Comparison of ENCODE assay signal across 8 cellular contexts in the genomic region with DNA sequence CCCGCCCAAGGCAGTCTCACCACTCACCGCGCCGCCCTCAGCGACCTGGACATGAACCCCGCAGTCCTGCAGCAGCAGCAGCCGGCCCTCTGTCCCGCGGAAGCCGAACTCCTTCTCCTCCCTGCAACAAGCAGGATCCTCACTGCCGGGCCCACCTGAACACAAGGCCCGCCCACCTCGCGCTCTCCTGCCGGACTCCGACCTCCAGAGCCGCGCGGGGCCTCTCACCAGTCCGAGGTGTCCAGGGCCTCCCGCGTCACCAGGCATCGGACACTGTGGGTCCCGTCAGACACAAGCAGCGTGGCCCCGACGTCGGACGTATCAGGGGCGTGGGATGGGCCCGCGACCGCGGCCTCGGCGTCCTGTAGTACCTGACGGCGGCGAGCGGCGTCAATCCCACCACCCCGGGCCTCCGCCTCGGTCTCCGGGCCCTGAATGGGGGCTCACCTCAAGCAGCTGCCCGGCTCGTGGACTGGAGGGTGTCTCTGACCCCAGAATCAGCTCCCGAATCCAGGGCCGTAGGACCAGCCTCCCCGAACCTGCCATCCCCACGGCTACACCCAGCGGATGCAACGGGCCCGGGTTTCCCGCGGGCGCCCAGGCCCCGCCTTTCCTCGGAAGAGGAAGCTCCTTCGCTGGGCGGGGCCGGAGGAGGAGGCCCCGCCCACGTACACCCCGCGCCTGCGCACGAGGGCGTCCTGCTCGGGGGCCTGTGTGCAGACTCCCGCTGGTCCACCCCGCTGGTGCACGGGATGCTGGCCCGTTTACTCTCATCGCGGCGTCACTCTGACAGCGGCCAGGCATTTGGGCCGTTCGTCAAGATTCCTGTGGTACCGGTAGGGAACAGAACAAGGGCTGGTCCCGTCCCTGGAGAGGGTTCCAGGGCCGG. TPM values are rescaled to one million over a fixed set of nuclear protein-coding genes. Genes with fewer than 3 reads are reported as not detected.
DNase-seq lines count a peak whose midpoint lies in the region; ATAC-seq and TF ChIP-seq lines count a peak whose summit lies in the region.

ACD (minus strand) TSS at position 586 of the 889 bp plus-strand sequence; CDS start at position 546, 40 bp downstream.

- TF ChIP-seq CTCF in PC-3 (conservative IDR thresholded peaks at IDR 0.05; ENCODE audit: low read depth, low read length) (no peak), epithelial cell of proximal tubule (conservative IDR thresholded peaks at IDR 0.05; ENCODE audit: low read depth, low read length) (no peak)

- intact Hi-C loops in PC-3 (cut with micrococcal nuclease): loop anchor here (2.0 kb wide), 1 partner anchor 97 kb away; the partner anchor contains the start of gene CTCF

- peak within 1 kb of the TSS; percentile 100 for H3K4me2 ChIP-seq in PC-3 (ENCODE audit: low read length)

- H3K9ac ChIP-seq in HUES48 (ENCODE audit: low read depth, low read length) (peak within 1 kb of the TSS; percentile 44), PC-3 (ENCODE audit: low read length) (peak within 1 kb of the TSS; percentile 82), mucosa of stomach (ENCODE audit: low read length) (peak within 1 kb of the TSS; percentile 72)

- peaks cover 3% of the 10 kb centered on the region for H3F3A ChIP-seq in PC-3 (ENCODE audit: low read length, unreplicated experiment)

- ATAC-seq in GM21390 (IDR thresholded peaks at IDR 0.05; ENCODE audit: unreplicated experiment): peak; percentile 42
- peak; percentile 63 for ATAC-seq in PC-3

- H3K27me3 ChIP-seq in HUES48 (ENCODE audit: control insufficient read depth, insufficient read depth, low read length) (no peaks in the 10 kb centered on the region), PC-3 (ENCODE audit: low read length) (no peaks in the 10 kb centered on the region), mucosa of stomach (ENCODE audit: control insufficient read depth, insufficient read depth, low read length) (peaks cover 10% of the 10 kb centered on the region)

- no peaks in the 10 kb centered on the region for H3K27me3 Mint-ChIP-seq in activated T-cell treated with anti-CD3 and anti-CD28 coated beads, Interleukin-2, amount 50 U/mL, for 24 hours

- H3K4me3 ChIP-seq in HUES48 (ENCODE audit: low read depth, low read length) (peak within 1 kb of the TSS; percentile 88), PC-3 (ENCODE audit: low read length) (peak within 1 kb of the TSS; percentile 91), epithelial cell of proximal tubule (ENCODE audit: low read depth, low read length) (peak within 1 kb of the TSS; percentile 98), mucosa of stomach (ENCODE audit: low read length) (peak within 1 kb of the TSS; percentile 78)

- H3K4me1 ChIP-seq in HUES48 (ENCODE audit: control insufficient read depth, insufficient read depth, low read length) (0 out of 2 replicates have a peak, but pooled peaks cover 3% of the 10 kb centered on the region), PC-3 (ENCODE audit: insufficient read depth, low read length) (peaks cover 6% of the 10 kb centered on the region; the same call in 1 of the 2 replicates), mucosa of stomach (ENCODE audit: control insufficient read depth, insufficient read depth, low read length) (peaks cover 15% of the 10 kb centered on the region)

- no peaks in the 10 kb centered on the region for H3K9me3 Mint-ChIP-seq in activated T-cell treated with anti-CD3 and anti-CD28 coated beads, Interleukin-2, amount 50 U/mL, for 24 hours

- H3K27ac Mint-ChIP-seq in activated T-cell treated with anti-CD3 and anti-CD28 coated beads, Interleukin-2, amount 50 U/mL, for 24 hours: peak within 1 kb of the TSS; percentile 98

- H3K9me2 ChIP-seq in PC-3 (replicated peaks; ENCODE audit: low read length): no peaks in the 10 kb centered on the region

- CTCF ChIA-PET in PC-3 (lab: Charles Lee): interaction anchor here (0.6 to 1.5 kb wide), 3 partner anchors 96 to 139 kb away, joined by 3 to 4 read pairs (median 4); partner anchors contain the start of gene CTCF

- H3K79me2 ChIP-seq in PC-3 (ENCODE audit: low read length): peaks cover 11% of the 10 kb centered on the region

- no peaks in the 10 kb centered on the region for H3K9me3 ChIP-seq in HUES48 (ENCODE audit: control insufficient read depth, insufficient read depth, low read length)
- H3K9me3 ChIP-seq in PC-3 (ENCODE audit: low read length): no peaks in the 10 kb centered on the region
- H3K9me3 ChIP-seq in mucosa of stomach (ENCODE audit: control insufficient read depth, low read length): no peaks in the 10 kb centered on the region

- H3K4me1 Mint-ChIP-seq in activated T-cell treated with anti-CD3 and anti-CD28 coated beads, Interleukin-2, amount 50 U/mL, for 24 hours (ENCODE audit: low read depth): peaks cover 29% of the 10 kb centered on the region

- H3K36me3 ChIP-seq in HUES48 (ENCODE audit: control insufficient read depth, insufficient read depth, low read length) (peaks cover 22% of the 10 kb centered on the region), PC-3 (ENCODE audit: low read depth, low read length) (no peaks in the 10 kb centered on the region), mucosa of stomach (ENCODE audit: control insufficient read depth, insufficient read depth, low read length) (no peaks in the 10 kb centered on the region)

- H2AFZ ChIP-seq in PC-3 (ENCODE audit: low read length): peak within 1 kb of the TSS; percentile 100

- H4K20me1 ChIP-seq in PC-3 (ENCODE audit: low read length): no peaks in the 10 kb centered on the region

- TSS peak; percentile 46 for BruUV-seq in PC-3 (replicated peaks; lab: Mats Ljungman, UMichigan)

- peak within 1 kb of the TSS; percentile 89 for H3K27ac ChIP-seq in HUES48 (ENCODE audit: low read depth, low read length)
- peak within 1 kb of the TSS; percentile 70 for H3K27ac ChIP-seq in PC-3 (ENCODE audit: low read length)

- peak within 1 kb of the TSS; percentile 92 for H3K4me3 Mint-ChIP-seq in activated T-cell treated with anti-CD3 and anti-CD28 coated beads, Interleukin-2, amount 50 U/mL, for 24 hours

- POLR2A ChIA-PET in PC-3 (lab: Charles Lee; ENCODE audit: unreplicated experiment): interaction anchor here (0.6 to 1.0 kb wide), 4 partner anchors 98 to 370 kb away, joined by 3 to 19 read pairs (median 6); no protein-coding TSS in a partner anchor

- H3K36me3 Mint-ChIP-seq in activated T-cell treated with anti-CD3 and anti-CD28 coated beads, Interleukin-2, amount 50 U/mL, for 24 hours (ENCODE audit: low read depth): peaks cover 74% of the 10 kb centered on the region

- peak; percentile 57 for DNase-seq in DMS 273 treated with DMSO at 0.1 percent for 48 hours (lab: John Stamatoyannopoulos, UW)
- peak; percentile 92 for DNase-seq in PC-3
- peak; percentile 96 for DNase-seq in activated T-cell treated with anti-CD3 and anti-CD28 coated beads, Interleukin-2, amount 50 U/mL, for 24 hours
- peak; percentile 33 for DNase-seq in epithelial cell of proximal tubule (ENCODE audit: low read depth)
- peak; percentile 83 to 85 for DNase-seq in stimulated activated CD8-positive, alpha-beta memory T cell treated with anti-CD3 and anti-CD28 coated beads, Interleukin-7, amount 100 ng/mL, for 1 hour (ENCODE audit: low read depth in 2 of 2)

RNA-seq across cellular contexts. Expression of gene ACD, which starts in this region (rescaled TPM):
- total RNA-seq in PC-3 (2014; rRNA removed) (26.3 and 31.7 TPM in 2 replicates), epithelial cell of proximal tubule (71.6 and 73.2 TPM in 2 replicates)

Comparison
In these comparisons a context has a peak if more than half of its experiments do, and no peak if none do; other contexts are left out.
1. Peak in every context shown above with its lines: DNase-seq, ATAC-seq, H3K4me3 ChIP-seq and H3K27ac ChIP-seq.
2. DNase-seq: peak in every context shown above with its lines; median percentile 96 in activated T-cell treated with anti-CD3 and anti-CD28 coated beads, Interleukin-2, amount 50 U/mL, for 24 hours; 92 in PC-3; 84 in stimulated activated CD8-positive, alpha-beta memory T cell treated with anti-CD3 and anti-CD28 coated beads, Interleukin-7, amount 100 ng/mL, for 1 hour; 57 in DMS 273 treated with DMSO at 0.1 percent for 48 hours; 33 in epithelial cell of proximal tubule.